8 cellular contexts compared by ENCODE assay signal in the genomic region with DNA sequence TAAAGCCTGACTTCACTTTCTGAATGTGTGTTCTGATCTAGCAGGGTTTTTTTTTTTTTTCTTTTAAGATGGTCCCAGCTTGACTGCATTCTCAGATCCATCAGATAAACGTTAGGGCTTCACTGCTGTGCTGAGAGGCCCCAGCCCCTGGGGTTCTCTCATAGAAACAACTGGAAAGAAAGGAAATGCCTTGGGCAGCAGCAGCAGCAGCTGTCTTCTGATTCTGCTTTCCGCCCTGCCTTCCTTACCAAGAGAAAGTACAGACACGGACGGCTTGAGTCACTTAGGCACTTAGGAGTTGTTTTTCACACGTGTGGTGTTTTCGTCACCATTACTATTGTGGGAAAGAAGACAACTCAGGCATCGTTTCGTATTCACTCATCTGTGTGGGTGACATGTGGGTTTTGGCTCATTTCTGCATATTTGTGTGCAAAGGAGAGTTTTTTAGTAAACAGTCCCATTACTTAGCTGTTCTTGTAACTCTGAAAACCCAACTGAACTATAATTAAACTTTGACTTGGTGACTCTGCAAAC.
DNase-seq lines count a peak whose midpoint lies in the region; ATAC-seq lines count a peak whose summit lies in the region.

No MANE protein-coding gene starts in this region.

- ATAC-seq in GM19035 (IDR thresholded peaks at IDR 0.05; ENCODE audit: unreplicated experiment) (peak; percentile 69), HG03139 (IDR thresholded peaks at IDR 0.05; ENCODE audit: unreplicated experiment) (peak; percentile 72)

- DNase-seq in activated CD4-positive, alpha-beta T cell treated with anti-CD3 and anti-CD28 coated beads for 4 hours, result peak; percentile 72
- DNase-seq in dermis blood vessel endothelial cell, result peak; percentile 13
- peak; percentile 75 for DNase-seq in mucosa of gallbladder (ENCODE audit: low spot score)
- DNase-seq in stimulated activated CD8-positive, alpha-beta memory T cell treated with anti-CD3 and anti-CD28 coated beads, Interleukin-2, amount 100 ng/mL, for 48 hours (ENCODE audit: low read depth in 2 of 2), result peak; percentile 39 to 41
- DNase-seq in NOMO-1 treated with DMSO at 0.1 percent for 48 hours (lab: John Stamatoyannopoulos, UW; ENCODE audit: unreplicated experiment), result no peak
- DNase-seq in NCI-H1694 (lab: John Stamatoyannopoulos, UW), result no peak

Comparison
In these comparisons a context has a peak if more than half of its experiments do, and no peak if none do; other contexts are left out.
1. DNase-seq: peak in activated CD4-positive, alpha-beta T cell treated with anti-CD3 and anti-CD28 coated beads for 4 hours (2 of 2), dermis blood vessel endothelial cell (single experiment), mucosa of gallbladder (single experiment) and stimulated activated CD8-positive, alpha-beta memory T cell treated with anti-CD3 and anti-CD28 coated beads, Interleukin-2, amount 100 ng/mL, for 48 hours (2 of 2); none in NOMO-1 treated with DMSO at 0.1 percent for 48 hours (single experiment) and NCI-H1694 (single experiment).